Comparison of ENCODE assay signal across 10 cellular contexts in genomic region chr22:44455151-44455962, GRCh38. TPM values are rescaled to one million over a fixed set of nuclear protein-coding genes. Genes with fewer than 3 reads are reported as not detected.
A peak's percentile ranks its signal among the peaks of the same experiment; 100 is the strongest.
DNase-seq lines count a peak whose midpoint lies in the region; ATAC-seq and TF ChIP-seq lines count a peak whose summit lies in the region.
"Had no signal": no experiment of that assay in that cellular context is flagged by ENCODE, and none has a peak within 500 bp of the region (broad histone marks: within the 10 kb centered on the region; RNA-seq: fewer than 3 reads in every experiment).

No MANE protein-coding gene starts in this region.

- peaks cover 26% of the 10 kb centered on the region for H3K4me1 Mint-ChIP-seq in CD4-positive, alpha-beta T cell (ENCODE audit: low read depth)
- peaks cover 47% of the 10 kb centered on the region for H3K4me1 Mint-ChIP-seq in activated T-cell treated with anti-CD3 and anti-CD28 coated beads, Interleukin-2, amount 50 U/mL, for 24 hours (ENCODE audit: low read depth)
- peaks cover 16 to 36% (median 18%) of the 10 kb centered on the region in 7 donors for H3K4me1 Mint-ChIP-seq in naive thymus-derived CD4-positive, alpha-beta T cell
- H3K4me1 Mint-ChIP-seq in HFFc6 (ENCODE audit: low read depth): no peaks in the 10 kb centered on the region

- H3K27ac ChIP-seq in CD4-positive, alpha-beta T cell (ENCODE audit: low read depth, low read length): peak overlapping the region; percentile 44
- H3K27ac ChIP-seq in naive thymus-derived CD4-positive, alpha-beta T cell (ENCODE audit: low read depth, low read length): no peak overlapping the region
- no peak overlapping the region for H3K27ac ChIP-seq in brain microvascular endothelial cell

- peak overlapping the region; percentile 47 for H3K4me3 Mint-ChIP-seq in CD4-positive, alpha-beta T cell
- peak overlapping the region; percentile 21 for H3K4me3 Mint-ChIP-seq in activated T-cell treated with anti-CD3 and anti-CD28 coated beads, Interleukin-2, amount 50 U/mL, for 24 hours
- H3K4me3 Mint-ChIP-seq in naive thymus-derived CD4-positive, alpha-beta T cell: peak overlapping the region in 6 of 10 donors; percentile 22 to 79 (median 59)
- H3K4me3 Mint-ChIP-seq in HFFc6: no peak overlapping the region

- TF ChIP-seq CTCF in CD4-positive, alpha-beta T cell (IDR thresholded peaks at IDR 0.05): no peak
- TF ChIP-seq CTCF in HFFc6 (IDR thresholded peaks at IDR 0.05): no peak
- TF ChIP-seq CTCF in brain microvascular endothelial cell (IDR thresholded peaks at IDR 0.05; ENCODE audit: low read depth, low read length, missing control alignments): no peak

- H3K27me3 ChIP-seq in CD4-positive, alpha-beta T cell (ENCODE audit: control insufficient read depth, insufficient read depth, low read length): no peaks in the 10 kb centered on the region
- no peaks in the 10 kb centered on the region for H3K27me3 ChIP-seq in naive thymus-derived CD4-positive, alpha-beta T cell (ENCODE audit: control insufficient read depth in 2 of 2, insufficient read depth in 2 of 2, low read length in 2 of 2)
- H3K27me3 ChIP-seq in brain microvascular endothelial cell (replicated peaks): no peaks in the 10 kb centered on the region

- peak overlapping the region; percentile 3 for H3K4me3 ChIP-seq in naive thymus-derived CD4-positive, alpha-beta T cell (ENCODE audit: low read length)
- no peak overlapping the region for H3K4me3 ChIP-seq in brain microvascular endothelial cell (ENCODE audit: low read depth, low read length)

- H3K9me3 Mint-ChIP-seq in CD4-positive, alpha-beta T cell: peaks cover 4% of the 10 kb centered on the region
- H3K9me3 Mint-ChIP-seq in activated T-cell treated with anti-CD3 and anti-CD28 coated beads, Interleukin-2, amount 50 U/mL, for 24 hours: peaks cover 7% of the 10 kb centered on the region
- H3K9me3 Mint-ChIP-seq in naive thymus-derived CD4-positive, alpha-beta T cell: peaks cover 0 to 9% (median 0%) of the 10 kb centered on the region in 11 donors
- no peaks in the 10 kb centered on the region for H3K9me3 Mint-ChIP-seq in HFFc6

- ATAC-seq in CD4-positive, alpha-beta T cell (ENCODE audit: poor library complexity): peak; percentile 77
- peak; percentile 73 for ATAC-seq in naive thymus-derived CD4-positive, alpha-beta T cell
- ATAC-seq in GM21619 (IDR thresholded peaks at IDR 0.05; ENCODE audit: unreplicated experiment): no peak

- H3K36me3 ChIP-seq in naive thymus-derived CD4-positive, alpha-beta T cell (ENCODE audit: control insufficient read depth in 2 of 3, insufficient read depth in 3 of 3, low read length in 3 of 3): no peaks in the 10 kb centered on the region
- H3K36me3 ChIP-seq in brain microvascular endothelial cell (replicated peaks): no peaks in the 10 kb centered on the region

- peak in 9 of 10 experiments; percentile 41 to 69 (median 56) for DNase-seq in CD4-positive, alpha-beta T cell
- DNase-seq in NCI-H2107 treated with DMSO at 0.1 percent for 48 hours (lab: John Stamatoyannopoulos, UW; ENCODE audit: unreplicated experiment) (peak; percentile 98), HFFc6 (no peak), brain microvascular endothelial cell (no peak), NCI-H524 (lab: John Stamatoyannopoulos, UW) (no peak)
- peak; percentile 67 for DNase-seq in activated T-cell treated with anti-CD3 and anti-CD28 coated beads, Interleukin-2, amount 50 U/mL, for 24 hours
- peak in 5 of 9 donors; percentile 4 to 45 (median 32) for DNase-seq in naive thymus-derived CD4-positive, alpha-beta T cell
- DNase-seq: COR-L47, SW 1271 had no signal

- POLR2A ChIA-PET in CD4-positive, alpha-beta T cell (lab: Charles Lee): interaction anchor here (0.9 to 1.8 kb wide), 6 partner anchors 11 to 274 kb away, joined by 3 to 4 read pairs (median 3); partner anchors contain the start of gene PARVG
- POLR2A ChIA-PET in naive thymus-derived CD4-positive, alpha-beta T cell (lab: Charles Lee): no interaction called here

- no peaks in the 10 kb centered on the region for H3K36me3 Mint-ChIP-seq in CD4-positive, alpha-beta T cell (ENCODE audit: low read depth)
- no peaks in the 10 kb centered on the region for H3K36me3 Mint-ChIP-seq in activated T-cell treated with anti-CD3 and anti-CD28 coated beads, Interleukin-2, amount 50 U/mL, for 24 hours (ENCODE audit: low read depth)
- peaks cover 0 to 13% (median 0%) of the 10 kb centered on the region in 5 donors for H3K36me3 Mint-ChIP-seq in naive thymus-derived CD4-positive, alpha-beta T cell
- no peaks in the 10 kb centered on the region for H3K36me3 Mint-ChIP-seq in HFFc6 (ENCODE audit: low read depth)

- intact Hi-C loops in CD4-positive, alpha-beta T cell (cut with DNase I, micrococcal nuclease): loop anchor here (1.0 to 5.0 kb wide), 3 partner anchors 42 to 165 kb away; partner anchors contain the start of gene RTL6 (in 2 of the 2)
- intact Hi-C loops in naive thymus-derived CD4-positive, alpha-beta T cell (cut with micrococcal nuclease): loop anchor here (2.0 kb wide), 1 partner anchor 43 kb away; the partner anchor contains the start of gene RTL6 (in 2 of the 2)

- in situ Hi-C loops in brain microvascular endothelial cell (cut with HindIII; ENCODE audit: low pct_ligation_motif_present, low sequenced_read_pairs): no loop called here

- CTCF ChIA-PET in CD4-positive, alpha-beta T cell (lab: Charles Lee): no interaction called here
- CTCF ChIA-PET in naive thymus-derived CD4-positive, alpha-beta T cell (lab: Charles Lee): no interaction called here

- H3K4me1 ChIP-seq in naive thymus-derived CD4-positive, alpha-beta T cell (ENCODE audit: control insufficient read depth in 2 of 2, insufficient read depth in 2 of 2, low read length in 2 of 2): peaks cover 9 to 21% of the 10 kb centered on the region in 2 donors

- H3K9me3 ChIP-seq in CD4-positive, alpha-beta T cell (ENCODE audit: control insufficient read depth, low read length): no peaks in the 10 kb centered on the region
- no peaks in the 10 kb centered on the region for H3K9me3 ChIP-seq in naive thymus-derived CD4-positive, alpha-beta T cell (ENCODE audit: control insufficient read depth in 2 of 3, low read length in 3 of 3)

- H3K27ac Mint-ChIP-seq in CD4-positive, alpha-beta T cell: peak overlapping the region; percentile 94
- peak overlapping the region; percentile 89 for H3K27ac Mint-ChIP-seq in activated T-cell treated with anti-CD3 and anti-CD28 coated beads, Interleukin-2, amount 50 U/mL, for 24 hours
- H3K27ac Mint-ChIP-seq in naive thymus-derived CD4-positive, alpha-beta T cell: peak overlapping the region in 4 of 9 donors; percentile 21 to 91 (median 57)
- no peak overlapping the region for H3K27ac Mint-ChIP-seq in HFFc6

- no peaks in the 10 kb centered on the region for H3K27me3 Mint-ChIP-seq in CD4-positive, alpha-beta T cell
- H3K27me3 Mint-ChIP-seq in activated T-cell treated with anti-CD3 and anti-CD28 coated beads, Interleukin-2, amount 50 U/mL, for 24 hours: no peaks in the 10 kb centered on the region
- H3K27me3 Mint-ChIP-seq in naive thymus-derived CD4-positive, alpha-beta T cell: no peaks in the 10 kb centered on the region
- peaks cover 7% of the 10 kb centered on the region; the same call in 1 of the 2 replicates for H3K27me3 Mint-ChIP-seq in HFFc6 (ENCODE audit: insufficient read depth)

RNA-seq across cellular contexts. Expression of gene RTL6, which starts 42.7 kb away (rescaled TPM):
- 10 to 100 TPM; 18.1 to 18.5 TPM for total RNA-seq in CD4-positive, alpha-beta T cell
- 10 to 100 TPM in 1 of 5 experiments, 1 to 10 TPM in 4; 6.8 to 10.2 (median 8.7) TPM for total RNA-seq in naive thymus-derived CD4-positive, alpha-beta T cell
- polyA plus RNA-seq in naive thymus-derived CD4-positive, alpha-beta T cell: 1 to 10 TPM; 1.0 to 4.5 TPM
- 10 to 100 TPM; 15.3 to 22.3 (median 16.9) TPM for total RNA-seq in HFFc6 (2021; fragmentation: NEBNext Ultra II Directional; extraction: Animal tissue kit (Norgen Biotek cat#: 25700))

Comparison
In these comparisons a context has a peak if more than half of its experiments do, and no peak if none do; other contexts are left out.
1. DNase-seq: peak in CD4-positive, alpha-beta T cell (9 of 10), NCI-H2107 treated with DMSO at 0.1 percent for 48 hours (single experiment), activated T-cell treated with anti-CD3 and anti-CD28 coated beads, Interleukin-2, amount 50 U/mL, for 24 hours (single experiment) and naive thymus-derived CD4-positive, alpha-beta T cell (5 of 9); none in HFFc6 (single experiment), brain microvascular endothelial cell (single experiment) and NCI-H524 (0 of 2).